8 cellular contexts compared by ENCODE assay signal in the genomic region with DNA sequence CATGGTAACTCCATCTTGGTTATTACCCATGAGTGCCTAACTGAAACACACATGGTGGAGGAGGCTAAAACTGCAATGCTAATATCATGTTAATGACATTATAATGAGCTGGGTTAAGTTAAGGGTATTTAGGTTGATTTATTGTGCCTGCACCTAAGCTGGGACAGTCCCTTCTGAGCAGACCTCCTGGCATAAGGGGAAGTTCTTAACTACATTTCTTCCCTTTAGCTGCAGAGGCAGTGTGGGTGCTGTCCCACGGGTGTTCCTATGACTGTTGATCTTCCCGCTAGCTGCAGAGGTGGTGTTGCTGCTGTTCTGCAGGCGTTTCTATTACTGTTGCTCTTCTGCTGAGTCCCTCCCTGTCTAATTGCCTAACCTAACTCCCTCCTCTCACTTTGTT.
"Had no signal": no experiment of that assay in that cellular context is flagged by ENCODE, and none has a peak within 500 bp of the region (broad histone marks: within the 10 kb centered on the region; RNA-seq: fewer than 3 reads in every experiment).

No MANE protein-coding gene starts in this region.

- ATAC-seq: GM23338 had no signal

- H3K4me2 ChIP-seq: GM23338 had no signal

- H3K36me3 Mint-ChIP-seq: IgD-negative memory B cell had no signal

- H3K27me3 Mint-ChIP-seq: IgD-negative memory B cell had no signal

- H3K4me1 Mint-ChIP-seq: IgD-negative memory B cell had no signal

- H2AFZ ChIP-seq: GM23338 had no signal

- H3K27ac Mint-ChIP-seq: GM23338, H9, IgD-negative memory B cell had no signal

- FAIRE-seq: H1, H54, HTR-8/SVneo had no signal

- DNase-seq: H9, HCEC 1CT, KBM-7 had no signal

- H3K4me3 ChIP-seq: GM23338 had no signal

- H3K4me3 Mint-ChIP-seq: GM23338, H9, IgD-negative memory B cell had no signal
